In genomic region chr19:47433121-47433520, GRCh38 we compare ENCODE assay signal across 20 cellular contexts. TPM values are rescaled to one million over a fixed set of nuclear protein-coding genes. Genes with fewer than 3 reads are reported as not detected.
DNase-seq lines count a peak whose midpoint lies in the region; ATAC-seq lines count a peak whose summit lies in the region.
"Had no signal": no experiment of that assay in that cellular context is flagged by ENCODE, and none has a peak within 500 bp of the region (broad histone marks: within the 10 kb centered on the region; RNA-seq: fewer than 3 reads in every experiment).

No MANE protein-coding gene starts in this region.

- POLR2A ChIA-PET in activated CD4-positive, alpha-beta T cell treated with anti-CD3 and anti-CD28 coated beads for 36 hours (lab: Charles Lee) = interaction anchor here (0.6 kb wide), 1 partner anchor 176 kb away, joined by 8 read pairs; no protein-coding TSS in a partner anchor

- in situ Hi-C loops in G401 (cut with HindIII; ENCODE audit: low sequenced_read_pairs) = no loop called here

- DNase-seq in activated CD4-positive, alpha-beta T cell treated with anti-CD3 and anti-CD28 coated beads for 36 hours = no peak
- DNase-seq in activated CD4-positive, alpha-beta T cell treated with anti-CD3 and anti-CD28 coated beads for 4 hours = no peak
- DNase-seq in Kasumi-1 (lab: John Stamatoyannopoulos, UW) (peak; percentile 24 to 39), RKO (ENCODE audit: low spot score) (peak; percentile 40), HPDE6-E6E7 (ENCODE audit: extremely low spot score) (no peak), G401 (ENCODE audit: low spot score) (no peak)
- DNase-seq in stimulated activated effector memory CD8-positive, alpha-beta T cell treated with anti-CD3 and anti-CD28 coated beads, Interleukin-12 subunit alpha, Interleukin-12 subunit beta, amount 100 ng/mL, for 72 hours (ENCODE audit: low spot score in 2 of 2) = no peak
- DNase-seq: activated gamma-delta T cell treated with Interleukin-2 at 50 U/mL for 16 hours, mesenchymal stem cell, naive B cell, NCI-H1105 treated with DMSO at 0.1 percent for 48 hours, NCI-H524, SJCRH30, T-helper 1 cell, upper lobe of right lung had no signal

- H3K4me1 Mint-ChIP-seq in activated CD4-positive, alpha-beta T cell treated with anti-CD3 and anti-CD28 coated beads for 36 hours = peaks cover 28% of the 10 kb centered on the region
- H3K4me1 Mint-ChIP-seq in stimulated activated effector memory CD8-positive, alpha-beta T cell treated with anti-CD3 and anti-CD28 coated beads, Interleukin-12 subunit alpha, Interleukin-12 subunit beta, amount 100 ng/mL, for 72 hours = peaks cover 38% of the 10 kb centered on the region

- intact Hi-C loops in activated CD4-positive, alpha-beta T cell treated with anti-CD3 and anti-CD28 coated beads for 36 hours (cut with DNase I, micrococcal nuclease) = no loop called here

- CTCF ChIA-PET in activated CD4-positive, alpha-beta T cell treated with anti-CD3 and anti-CD28 coated beads for 36 hours (lab: Charles Lee) = interaction anchor here (0.5 to 1.7 kb wide), 20 partner anchors 12 to 355 kb away, joined by 3 to 11 read pairs (median 4); partner anchors contain the start of genes DHX34, EHD2 and NAPA

- peak; percentile 18 for ATAC-seq in activated CD4-positive, alpha-beta T cell treated with anti-CD3 and anti-CD28 coated beads for 36 hours
- ATAC-seq in stimulated activated effector memory CD8-positive, alpha-beta T cell treated with anti-CD3 and anti-CD28 coated beads, Interleukin-12 subunit alpha, Interleukin-12 subunit beta, amount 100 ng/mL, for 72 hours = peak; percentile 20
- no peak for ATAC-seq in GM18909 (IDR thresholded peaks at IDR 0.05; ENCODE audit: poor library complexity, unreplicated experiment)
- ATAC-seq: GM23338, upper lobe of right lung had no signal

- peaks cover 32% of the 10 kb centered on the region for H3K27me3 Mint-ChIP-seq in activated CD4-positive, alpha-beta T cell treated with anti-CD3 and anti-CD28 coated beads for 36 hours

- no peaks in the 10 kb centered on the region for H3K9me3 Mint-ChIP-seq in activated CD4-positive, alpha-beta T cell treated with anti-CD3 and anti-CD28 coated beads for 36 hours (ENCODE audit: low read depth)
- H3K9me3 Mint-ChIP-seq in stimulated activated effector memory CD8-positive, alpha-beta T cell treated with anti-CD3 and anti-CD28 coated beads, Interleukin-12 subunit alpha, Interleukin-12 subunit beta, amount 100 ng/mL, for 72 hours = no peaks in the 10 kb centered on the region
- H3K9me3 Mint-ChIP-seq: GM23338 had no signal

- H3K4me3 Mint-ChIP-seq in activated CD4-positive, alpha-beta T cell treated with anti-CD3 and anti-CD28 coated beads for 36 hours = no peak overlapping the region
- no peak overlapping the region for H3K4me3 Mint-ChIP-seq in stimulated activated effector memory CD8-positive, alpha-beta T cell treated with anti-CD3 and anti-CD28 coated beads, Interleukin-12 subunit alpha, Interleukin-12 subunit beta, amount 100 ng/mL, for 72 hours
- H3K4me3 Mint-ChIP-seq: GM23338 had no signal

- H3K36me3 Mint-ChIP-seq in activated CD4-positive, alpha-beta T cell treated with anti-CD3 and anti-CD28 coated beads for 36 hours (ENCODE audit: low read depth) = no peaks in the 10 kb centered on the region
- H3K36me3 Mint-ChIP-seq in stimulated activated effector memory CD8-positive, alpha-beta T cell treated with anti-CD3 and anti-CD28 coated beads, Interleukin-12 subunit alpha, Interleukin-12 subunit beta, amount 100 ng/mL, for 72 hours = no peaks in the 10 kb centered on the region
- H3K36me3 Mint-ChIP-seq: CD4-positive, CD25-positive, alpha-beta regulatory T cell had no signal

- no peak overlapping the region for H3K27ac Mint-ChIP-seq in activated CD4-positive, alpha-beta T cell treated with anti-CD3 and anti-CD28 coated beads for 36 hours
- H3K27ac Mint-ChIP-seq in stimulated activated effector memory CD8-positive, alpha-beta T cell treated with anti-CD3 and anti-CD28 coated beads, Interleukin-12 subunit alpha, Interleukin-12 subunit beta, amount 100 ng/mL, for 72 hours = no peak overlapping the region
- H3K27ac Mint-ChIP-seq: CD4-positive, CD25-positive, alpha-beta regulatory T cell; GM23338; naive B cell had no signal

RNA-seq across cellular contexts. Expression of gene MEIS3, which starts 13.8 kb away (rescaled TPM):
- under 1 TPM in 1 of 2 experiments, not detected in 1; 0.28 TPM for total RNA-seq in activated CD4-positive, alpha-beta T cell treated with anti-CD3 and anti-CD28 coated beads for 36 hours
- total RNA-seq in G401 (2014; rRNA removed; shearing (Covaris generic)) = 114 and 148 TPM in 2 replicates
- total RNA-seq: CD4-positive, CD25-positive, alpha-beta regulatory T cell had no signal

RNA-seq across cellular contexts. Expression of gene SLC8A2, which starts 38.6 kb away (rescaled TPM):
- total RNA-seq in activated CD4-positive, alpha-beta T cell treated with anti-CD3 and anti-CD28 coated beads for 36 hours = under 1 TPM; 0.11 to 0.23 TPM
- 3.5 and 3.8 TPM in 2 replicates for total RNA-seq in G401 (2014; rRNA removed; shearing (Covaris generic))
- total RNA-seq: CD4-positive, CD25-positive, alpha-beta regulatory T cell; dermis microvascular lymphatic vessel endothelial cell; osteocyte had no signal

RNA-seq across cellular contexts. Expression of gene KPTN, which starts 50.9 kb away (rescaled TPM):
- 10 to 100 TPM in 1 of 2 experiments, 1 to 10 TPM in 1; 9.7 to 10.5 TPM for total RNA-seq in activated CD4-positive, alpha-beta T cell treated with anti-CD3 and anti-CD28 coated beads for 36 hours
- total RNA-seq in G401 (2014; rRNA removed; shearing (Covaris generic)) = 31.5 and 44.5 TPM in 2 replicates

Comparison
In these comparisons a context has a peak if more than half of its experiments do, and no peak if none do; other contexts are left out.
1. DNase-seq: peak in Kasumi-1 (2 of 2) and RKO (single experiment); none in activated CD4-positive, alpha-beta T cell treated with anti-CD3 and anti-CD28 coated beads for 36 hours (single experiment), activated CD4-positive, alpha-beta T cell treated with anti-CD3 and anti-CD28 coated beads for 4 hours (0 of 2), stimulated activated effector memory CD8-positive, alpha-beta T cell treated with anti-CD3 and anti-CD28 coated beads, Interleukin-12 subunit alpha, Interleukin-12 subunit beta, amount 100 ng/mL, for 72 hours (0 of 2), HPDE6-E6E7 (single experiment) and G401 (single experiment).
2. RNA of gene MEIS3, which starts 13.8 kb away (total RNA-seq): 114 to 148 TPM in G401; 0.28 TPM in activated CD4-positive, alpha-beta T cell treated with anti-CD3 and anti-CD28 coated beads for 36 hours; every median in the first group is over 10 times any median in the second.